In the genomic region with DNA sequence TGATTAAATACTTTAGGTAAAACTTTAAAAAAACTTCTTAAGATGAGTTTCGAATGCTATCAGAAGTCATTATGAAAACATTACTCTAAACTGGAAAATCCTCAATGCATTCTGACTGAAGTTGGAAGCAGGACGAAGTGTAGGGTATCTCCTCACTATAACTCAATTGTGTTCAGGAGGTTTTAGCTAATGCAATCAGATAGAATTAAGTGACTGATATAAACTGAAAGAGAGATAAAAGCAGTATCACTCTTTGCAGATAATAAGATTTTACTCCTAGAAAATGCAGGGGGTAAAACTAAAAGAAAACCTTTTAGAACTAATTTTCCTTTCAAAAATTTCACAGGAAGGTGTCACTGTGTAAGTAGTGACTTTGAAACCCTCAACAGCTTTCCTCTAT, we compare ENCODE assay signal across 32 cellular contexts. TPM values are rescaled to one million over a fixed set of nuclear protein-coding genes. Genes with fewer than 3 reads are reported as not detected.
"Had no signal": no experiment of that assay in that cellular context is flagged by ENCODE, and none has a peak within 500 bp of the region (broad histone marks: within the 10 kb centered on the region; RNA-seq: fewer than 3 reads in every experiment).

No MANE protein-coding gene starts in this region.

- H3K4me3 Mint-ChIP-seq: stimulated activated effector memory CD8-positive, alpha-beta T cell treated with anti-CD3 and anti-CD28 coated beads, Interleukin-12 subunit alpha, Interleukin-12 subunit beta, amount 100 ng/mL, for 72 hours; stimulated activated memory B cell treated with anti-CD40 and anti-IgM and Interleukin-4, amounts not matched to agents 10 μg/mL and 1 μg/mL and 100 μg/mL, for 72 hours; stimulated activated naive B cell treated with anti-CD40 and anti-IgM and Interleukin-4, amounts not matched to agents 10 μg/mL and 1 μg/mL and 100 μg/mL, for 72 hours; stimulated activated naive CD8-positive, alpha-beta T cell treated with anti-CD3 and anti-CD28 coated beads, Interleukin-15, amount 100 ng/mL, for 72 hours; stimulated activated naive CD8-positive, alpha-beta T cell treated with anti-CD3 and anti-CD28 coated beads, Interleukin-15, Interleukin-2, amounts not matched to agents 100 ng/mL and 50 ng/mL, for 24 hours; type B pancreatic cell had no signal

- H3K27me3 ChIP-seq: stomach, suprapubic skin, testis, thyroid gland, tibial artery, tibial nerve, transverse colon, upper lobe of left lung, upper lobe of right lung, uterus, vagina had no signal

- DNase-seq: stimulated activated CD4-positive, alpha-beta T cell treated with anti-CD3 and anti-CD28 coated beads, Interleukin-2, amount 100 ng/mL, for 48 hours; stimulated activated CD4-positive, alpha-beta T cell treated with anti-CD3 and anti-CD28 coated beads, Interleukin-4, amount 100 ng/mL, for 1 hour; stimulated activated CD4-positive, alpha-beta T cell treated with anti-CD3 and anti-CD28 coated beads, Interleukin-4, amount 100 ng/mL, for 24 hours; stimulated activated CD4-positive, alpha-beta T cell treated with anti-CD3 and anti-CD28 coated beads, Interleukin-4, amount 100 ng/mL, for 4 hours; stimulated activated CD8-positive, alpha-beta memory T cell treated with anti-CD3 and anti-CD28 coated beads, Interleukin-4, amount 100 ng/mL, for 48 hours; stimulated activated naive B cell treated with anti-CD40 and anti-IgM and Interleukin-4, amounts not matched to agents 10 μg/mL and 1 μg/mL and 100 μg/mL, for 72 hours; stimulated activated naive CD4-positive, alpha-beta T cell; stimulated activated naive CD4-positive, alpha-beta T cell treated with Interleukin-2 at 50 U/mL for 16 hours; stimulated activated naive CD8-positive, alpha-beta T cell treated with anti-CD3 and anti-CD28 coated beads, Interleukin-15, amount 100 ng/mL, for 72 hours; stimulated activated naive CD8-positive, alpha-beta T cell treated with anti-CD3 and anti-CD28 coated beads, Interleukin-15, Interleukin-2, amounts not matched to agents 100 U/mL and 50 U/mL, for 24 hours; stomach; substantia nigra; testis; thyroid gland; tibial artery; transverse colon; trophoblast cell; upper lobe of left lung; upper lobe of right lung; uterus had no signal

- H3K27me3 Mint-ChIP-seq: stimulated activated memory B cell treated with anti-CD40 and anti-IgM and Interleukin-4, amounts not matched to agents 10 μg/mL and 1 μg/mL and 100 μg/mL, for 72 hours; stimulated activated naive B cell treated with anti-CD40 and anti-IgM and Interleukin-4, amounts not matched to agents 10 μg/mL and 1 μg/mL and 100 μg/mL, for 72 hours; stimulated activated naive CD8-positive, alpha-beta T cell treated with anti-CD3 and anti-CD28 coated beads, Interleukin-15, amount 100 ng/mL, for 72 hours; stimulated activated naive CD8-positive, alpha-beta T cell treated with anti-CD3 and anti-CD28 coated beads, Interleukin-15, Interleukin-2, amounts not matched to agents 100 ng/mL and 50 ng/mL, for 24 hours had no signal

- H3K9me3 ChIP-seq: suprapubic skin, testis, thoracic aorta, thyroid gland, tibial artery, upper lobe of left lung, upper lobe of right lung, uterus, vagina had no signal

- H3K4me1 Mint-ChIP-seq: stimulated activated effector memory CD8-positive, alpha-beta T cell treated with anti-CD3 and anti-CD28 coated beads, Interleukin-12 subunit alpha, Interleukin-12 subunit beta, amount 100 ng/mL, for 72 hours; stimulated activated memory B cell treated with anti-CD40 and anti-IgM and Interleukin-4, amounts not matched to agents 10 μg/mL and 1 μg/mL and 100 μg/mL, for 72 hours; stimulated activated naive B cell treated with anti-CD40 and anti-IgM and Interleukin-4, amounts not matched to agents 10 μg/mL and 1 μg/mL and 100 μg/mL, for 72 hours; stimulated activated naive CD8-positive, alpha-beta T cell treated with anti-CD3 and anti-CD28 coated beads, Interleukin-15, amount 100 ng/mL, for 72 hours had no signal

- H3K4me3 ChIP-seq: stomach, suprapubic skin, testis, thoracic aorta, thyroid gland, tibial artery, tibial nerve, transverse colon, upper lobe of left lung, upper lobe of right lung, uterus, vagina had no signal

- H3K27ac ChIP-seq: stomach, suprapubic skin, testis, thoracic aorta, thyroid gland, tibial artery, tibial nerve, transverse colon, upper lobe of left lung, upper lobe of right lung, uterus, vagina had no signal

- ATAC-seq: stimulated activated effector memory CD8-positive, alpha-beta T cell treated with anti-CD3 and anti-CD28 coated beads, Interleukin-12 subunit alpha, Interleukin-12 subunit beta, amount 100 ng/mL, for 72 hours; stimulated activated memory B cell treated with anti-CD40 and anti-IgM and Interleukin-4, amounts not matched to agents 10 μg/mL and 1 μg/mL and 100 μg/mL, for 72 hours; stimulated activated naive B cell treated with anti-CD40 and anti-IgM and Interleukin-4, amounts not matched to agents 10 μg/mL and 1 μg/mL and 100 μg/mL, for 72 hours; stimulated activated naive CD8-positive, alpha-beta T cell treated with anti-CD3 and anti-CD28 coated beads, Interleukin-15, amount 100 ng/mL, for 72 hours; stimulated activated naive CD8-positive, alpha-beta T cell treated with anti-CD3 and anti-CD28 coated beads, Interleukin-15, Interleukin-2, amounts not matched to agents 100 U/mL and 50 U/mL, for 24 hours; upper lobe of right lung had no signal

- H3K36me3 ChIP-seq: stomach, suprapubic skin, thoracic aorta, thyroid gland, tibial artery, tibial nerve, transverse colon, upper lobe of left lung, upper lobe of right lung, uterus, vagina had no signal

- H3K4me1 ChIP-seq: stomach, suprapubic skin, testis, thyroid gland, tibial artery, tibial nerve, transverse colon, upper lobe of left lung, upper lobe of right lung, uterus, vagina had no signal

- H3K27ac Mint-ChIP-seq: stimulated activated effector memory CD8-positive, alpha-beta T cell treated with anti-CD3 and anti-CD28 coated beads, Interleukin-12 subunit alpha, Interleukin-12 subunit beta, amount 100 ng/mL, for 72 hours; stimulated activated memory B cell treated with anti-CD40 and anti-IgM and Interleukin-4, amounts not matched to agents 10 μg/mL and 1 μg/mL and 100 μg/mL, for 72 hours; stimulated activated naive B cell treated with anti-CD40 and anti-IgM and Interleukin-4, amounts not matched to agents 10 μg/mL and 1 μg/mL and 100 μg/mL, for 72 hours; stimulated activated naive CD8-positive, alpha-beta T cell treated with anti-CD3 and anti-CD28 coated beads, Interleukin-15, amount 100 ng/mL, for 72 hours; stimulated activated naive CD8-positive, alpha-beta T cell treated with anti-CD3 and anti-CD28 coated beads, Interleukin-15, Interleukin-2, amounts not matched to agents 100 ng/mL and 50 ng/mL, for 24 hours; type B pancreatic cell had no signal

- H3K36me3 Mint-ChIP-seq: stimulated activated effector memory CD8-positive, alpha-beta T cell treated with anti-CD3 and anti-CD28 coated beads, Interleukin-12 subunit alpha, Interleukin-12 subunit beta, amount 100 ng/mL, for 72 hours; stimulated activated memory B cell treated with anti-CD40 and anti-IgM and Interleukin-4, amounts not matched to agents 10 μg/mL and 1 μg/mL and 100 μg/mL, for 72 hours; stimulated activated naive B cell treated with anti-CD40 and anti-IgM and Interleukin-4, amounts not matched to agents 10 μg/mL and 1 μg/mL and 100 μg/mL, for 72 hours; type B pancreatic cell had no signal

RNA-seq across cellular contexts. Expression of gene TAS2R1, which starts 22.1 kb away (rescaled TPM):
- total RNA-seq: stomach, subcutaneous adipose tissue, suprapubic skin, temporal lobe, thoracic aorta, tibial nerve, transverse colon, upper lobe of left lung, upper lobe of right lung, ureter, urinary bladder, uterus, vagina had no signal
- polyA plus RNA-seq: stomach, urinary bladder had no signal
